ENCODE assay signal across 22 cellular contexts in genomic region chr13:32951580-32951979, GRCh38.
DNase-seq lines count a peak whose midpoint lies in the region; ATAC-seq and TF ChIP-seq lines count a peak whose summit lies in the region.
"Had no signal": no experiment of that assay in that cellular context is flagged by ENCODE, and none has a peak within 500 bp of the region (broad histone marks: within the 10 kb centered on the region; RNA-seq: fewer than 3 reads in every experiment).

No MANE protein-coding gene starts in this region.

- no peaks in the 10 kb centered on the region for H3K27me3 Mint-ChIP-seq in CD4-positive, alpha-beta T cell

- no peak overlapping the region for H3K4me3 Mint-ChIP-seq in CD4-positive, alpha-beta T cell
- H3K4me3 Mint-ChIP-seq: CD8-positive, alpha-beta memory T cell; IgD-negative memory B cell had no signal

- H3K4me1 Mint-ChIP-seq in CD4-positive, alpha-beta T cell (ENCODE audit: low read depth): no peaks in the 10 kb centered on the region
- H3K4me1 Mint-ChIP-seq: CD8-positive, alpha-beta memory T cell; IgD-negative memory B cell had no signal

- H3K27ac Mint-ChIP-seq in CD4-positive, alpha-beta T cell: no peak overlapping the region
- H3K27ac Mint-ChIP-seq: IgD-negative memory B cell had no signal

- H3K36me3 ChIP-seq in spleen (no peaks in the 10 kb centered on the region), right lobe of liver (no peaks in the 10 kb centered on the region)
- H3K36me3 ChIP-seq: BLaER1 had no signal

- no peak for ATAC-seq in right lobe of liver
- ATAC-seq in CD4-positive, alpha-beta T cell (ENCODE audit: poor library complexity): no peak
- ATAC-seq: Right ventricle myocardium inferior had no signal

- no peaks in the 10 kb centered on the region for H3K9me3 Mint-ChIP-seq in CD4-positive, alpha-beta T cell
- H3K9me3 Mint-ChIP-seq: CD8-positive, alpha-beta memory T cell; IgD-negative memory B cell had no signal

- TF ChIP-seq POLR2A in spleen (IDR thresholded peaks at IDR 0.05) (no peak), right lobe of liver (IDR thresholded peaks at IDR 0.05) (no peak)

- CTCF ChIA-PET in CD4-positive, alpha-beta T cell (lab: Charles Lee): interaction anchor here (1.1 kb wide), 1 partner anchor 17 kb away, joined by 3 read pairs; no protein-coding TSS in a partner anchor

- WGBS in spleen, 5 donors: 72 to 90% (median 75%) methylated on average over 1 of the region's 1 CpG
- WGBS in right lobe of liver (ENCODE audit: insufficient coverage, low coverage, low lambda C conversion rate, missing lambda C conversion rate): 40% methylated on average over 1 of the region's 1 CpG

- POLR2A ChIA-PET in CD4-positive, alpha-beta T cell (lab: Charles Lee): no interaction called here

- H3K4me1 ChIP-seq in spleen: no peaks in the 10 kb centered on the region
- H3K4me1 ChIP-seq in right lobe of liver: peaks cover 0 to 8% (median 3%) of the 10 kb centered on the region in 4 donors
- H3K4me1 ChIP-seq: BLaER1 had no signal

- H3K27me3 ChIP-seq in spleen (replicated peaks in 1 of 7) (no peaks in the 10 kb centered on the region), right lobe of liver (no peaks in the 10 kb centered on the region)
- no peaks in the 10 kb centered on the region for H3K27me3 ChIP-seq in CD4-positive, alpha-beta T cell (ENCODE audit: control insufficient read depth, insufficient read depth, low read length)
- H3K27me3 ChIP-seq: BLaER1 had no signal

- H3K4me3 ChIP-seq in spleen: no peak overlapping the region
- H3K4me3 ChIP-seq in right lobe of liver: no peak overlapping the region
- H3K4me3 ChIP-seq: BLaER1, GM23248 had no signal

- H3K9me3 ChIP-seq in spleen: no peaks in the 10 kb centered on the region
- H3K9me3 ChIP-seq in right lobe of liver: no peaks in the 10 kb centered on the region
- H3K9me3 ChIP-seq in CD4-positive, alpha-beta T cell (ENCODE audit: control insufficient read depth, low read length): no peaks in the 10 kb centered on the region
- H3K9me3 ChIP-seq: BLaER1, SK-N-SH had no signal

- no peak for TF ChIP-seq CTCF in spleen (IDR thresholded peaks at IDR 0.05 in 8 of 11, conservative IDR thresholded peaks at IDR 0.05 in 3 of 11)
- TF ChIP-seq CTCF in right lobe of liver (IDR thresholded peaks at IDR 0.05): no peak
- TF ChIP-seq CTCF in CD4-positive, alpha-beta T cell (IDR thresholded peaks at IDR 0.05): no peak

- intact Hi-C loops in spleen (cut with DNase I; ENCODE audit: low total_unique reads) (no loop called here), right lobe of liver (cut with DNase I) (no loop called here)
- intact Hi-C loops in CD4-positive, alpha-beta T cell (cut with DNase I, micrococcal nuclease): no loop called here

- H3K27ac ChIP-seq in spleen (peak overlapping the region in 7 of 8 donors; percentile 10 to 72 (median 52)), right lobe of liver (no peak overlapping the region)
- no peak overlapping the region for H3K27ac ChIP-seq in CD4-positive, alpha-beta T cell (ENCODE audit: low read depth, low read length)
- H3K27ac ChIP-seq: BLaER1, GM23248, HL-60 had no signal

- DNase-seq in NCI-H2196 (lab: John Stamatoyannopoulos, UW; ENCODE audit: unreplicated experiment): peak; percentile 7
- no peak for DNase-seq in NCI-H2196 treated with DMSO at 0.1 percent for 48 hours (lab: John Stamatoyannopoulos, UW; ENCODE audit: unreplicated experiment)
- peak; percentile 72 for DNase-seq in NCI-H2029 (lab: John Stamatoyannopoulos, UW)
- DNase-seq in NCI-H748 treated with DMSO at 0.1 percent for 48 hours (lab: John Stamatoyannopoulos, UW): peak; percentile 100
- no peak for DNase-seq in spleen
- no peak for DNase-seq in right lobe of liver
- DNase-seq in NCI-H128 (lab: John Stamatoyannopoulos, UW; ENCODE audit: unreplicated experiment): no peak
- DNase-seq in CD4-positive, alpha-beta T cell: no peak
- DNase-seq: CD8-positive, alpha-beta memory T cell; GM23248; HCEC 1CT; Kasumi-1; NCI-H1436; NCI-H2227 treated with DMSO at 0.1 percent for 48 hours; NCI-H82; SK-N-SH; T-helper 1 cell; T1000 had no signal

- no peaks in the 10 kb centered on the region for H3K36me3 Mint-ChIP-seq in CD4-positive, alpha-beta T cell (ENCODE audit: low read depth)
- H3K36me3 Mint-ChIP-seq: CD8-positive, alpha-beta memory T cell; IgD-negative memory B cell had no signal

Comparison
In these comparisons a context has a peak if more than half of its experiments do, and no peak if none do; other contexts are left out.
1. DNase-seq: peak in NCI-H2196 (single experiment), NCI-H2029 (single experiment) and NCI-H748 treated with DMSO at 0.1 percent for 48 hours (single experiment); none in NCI-H2196 treated with DMSO at 0.1 percent for 48 hours (single experiment), spleen (single experiment), right lobe of liver (0 of 3), NCI-H128 (single experiment) and CD4-positive, alpha-beta T cell (0 of 10).
2. H3K27ac ChIP-seq: peak in spleen (7 of 8); none in right lobe of liver (0 of 3) and CD4-positive, alpha-beta T cell (single experiment).